Comparison of ENCODE assay signal across 29 cellular contexts in the genomic region with DNA sequence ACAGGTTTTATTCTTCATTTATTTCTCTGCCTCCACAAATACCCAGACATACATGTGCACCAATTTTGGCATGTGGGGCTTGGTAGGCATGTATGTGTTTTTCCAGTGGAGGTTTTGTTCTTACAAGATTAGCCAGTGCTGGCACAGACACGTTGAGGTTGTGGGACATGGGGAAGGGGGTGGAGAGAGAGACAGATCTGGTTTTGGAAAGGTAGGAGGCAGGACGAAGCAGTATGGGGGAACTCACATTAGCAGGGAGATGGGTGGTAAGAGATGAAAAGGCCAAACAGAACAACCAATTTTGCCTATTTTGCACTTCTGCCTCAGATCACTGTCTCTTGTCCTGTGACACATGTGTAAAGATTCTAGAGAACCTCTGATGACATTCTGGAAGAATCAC.
"Had no signal": no experiment of that assay in that cellular context is flagged by ENCODE, and none has a peak within 500 bp of the region (broad histone marks: within the 10 kb centered on the region; RNA-seq: fewer than 3 reads in every experiment).

No MANE protein-coding gene starts in this region.

- H3K36me3 ChIP-seq: MG63 had no signal

- H3K4me3 ChIP-seq: MG63 had no signal

- H3K9me3 ChIP-seq: MG63 had no signal

- H3K9ac ChIP-seq: KMS-11 had no signal

- DNase-seq: Kasumi-1, KG1, MG63, MM.1S, MV-4-11, NCI-H1048, NCI-H1092, NCI-H1092 treated with DMSO at 0.1 percent for 48 hours, NCI-H1105, NCI-H1105 treated with DMSO at 0.1 percent for 48 hours, NCI-H1417, NCI-H1436, NCI-H1436 treated with DMSO at 0.1 percent for 48 hours, NCI-H146, NCI-H1694, NCI-H1694 treated with DMSO at 0.1 percent for 48 hours, NCI-H187, NCI-H187 treated with DMSO at 0.1 percent for 48 hours, NCI-H1930, NCI-H2029, NCI-H2029 treated with DMSO at 0.1 percent for 48 hours, NCI-H2081 treated with DMSO at 0.1 percent for 48 hours, NCI-H2107, NCI-H2227 treated with DMSO at 0.1 percent for 48 hours, NCI-H226, NCI-H446, NCI-H446 treated with DMSO at 0.1 percent for 48 hours, NCI-H510A had no signal

- H3K27ac ChIP-seq: KMS-11 had no signal

- H3K4me2 ChIP-seq: KMS-11 had no signal
